17 cellular contexts compared by ENCODE assay signal in genomic region chr3:9729419-9729818, GRCh38. TPM values are rescaled to one million over a fixed set of nuclear protein-coding genes. Genes with fewer than 3 reads are reported as not detected.
DNase-seq lines count a peak whose midpoint lies in the region; ATAC-seq and TF ChIP-seq lines count a peak whose summit lies in the region.
"Had no signal": no experiment of that assay in that cellular context is flagged by ENCODE, and none has a peak within 500 bp of the region (broad histone marks: within the 10 kb centered on the region; RNA-seq: fewer than 3 reads in every experiment).

No MANE protein-coding gene starts in this region.

- TF ChIP-seq RAD21 in SK-N-SH (IDR thresholded peaks at IDR 0.05; ENCODE audit: low read length) = no peak

- TF ChIP-seq CTCF in SK-N-SH (IDR thresholded peaks at IDR 0.05) (no peak), neural crest cell (conservative IDR thresholded peaks at IDR 0.05) (no peak), type B pancreatic cell (conservative IDR thresholded peaks at IDR 0.05) (no peak)

- peak overlapping the region; percentile 79; the same call in 1 of the 2 replicates for H3K4me2 ChIP-seq in SK-N-SH

- no peaks in the 10 kb centered on the region for H3K9me2 ChIP-seq in SK-N-SH

- no peak overlapping the region for H3K9ac ChIP-seq in SK-N-SH

- H3K27me3 Mint-ChIP-seq in central memory CD8-positive, alpha-beta T cell = no peaks in the 10 kb centered on the region
- H3K27me3 Mint-ChIP-seq in neural crest cell (ENCODE audit: low read depth) (peaks cover 28% of the 10 kb centered on the region), type B pancreatic cell (peaks cover 28% of the 10 kb centered on the region)
- H3K27me3 Mint-ChIP-seq: CD4-positive, alpha-beta memory T cell had no signal

- peaks cover 25% of the 10 kb centered on the region for H3K36me3 Mint-ChIP-seq in central memory CD8-positive, alpha-beta T cell (ENCODE audit: insufficient read depth)
- no peaks in the 10 kb centered on the region for H3K36me3 Mint-ChIP-seq in neural crest cell (ENCODE audit: low read depth)
- no peaks in the 10 kb centered on the region for H3K36me3 Mint-ChIP-seq in type B pancreatic cell

- no peak overlapping the region for H3K27ac Mint-ChIP-seq in central memory CD8-positive, alpha-beta T cell (ENCODE audit: low read depth)
- H3K27ac Mint-ChIP-seq in neural crest cell (ENCODE audit: unreplicated experiment) = no peak overlapping the region
- H3K27ac Mint-ChIP-seq in type B pancreatic cell = no peak overlapping the region
- H3K27ac Mint-ChIP-seq: HFFc6 had no signal

- H3K27ac ChIP-seq in SK-N-SH (ENCODE audit: low read depth in 2 of 2, low read length in 1 of 2) = no peak overlapping the region
- H3K27ac ChIP-seq: 22Rv1, HL-60 had no signal

- H3K4me3 ChIP-seq in SK-N-SH (ENCODE audit: low read depth in 2 of 2, low read length in 1 of 2) = no peak overlapping the region

- POLR2A ChIA-PET in SK-N-SH (lab: Yijun Ruan, JAX) = no interaction called here

- peaks cover 5 to 14% of the 10 kb centered on the region in 2 experiments; a peak in 1 of 4 replicates for H3K4me1 ChIP-seq in SK-N-SH (ENCODE audit: control insufficient read depth in 1 of 2, insufficient read depth in 2 of 2, low read depth in 1 of 2, low read length in 1 of 2)

- no peaks in the 10 kb centered on the region for H3K9me3 Mint-ChIP-seq in central memory CD8-positive, alpha-beta T cell
- H3K9me3 Mint-ChIP-seq in neural crest cell (no peaks in the 10 kb centered on the region), type B pancreatic cell (no peaks in the 10 kb centered on the region)
- H3K9me3 Mint-ChIP-seq: HFFc6 had no signal

- H3K4me3 Mint-ChIP-seq in central memory CD8-positive, alpha-beta T cell = peak overlapping the region; percentile 16
- H3K4me3 Mint-ChIP-seq in neural crest cell (peak overlapping the region; percentile 42), type B pancreatic cell (peak overlapping the region; percentile 72)

- 78% methylated on average over 10 of the region's 10 CpGs for WGBS in SK-N-SH (ENCODE audit: low lambda C conversion rate)

- H3K4me1 Mint-ChIP-seq in central memory CD8-positive, alpha-beta T cell = peaks cover 41% of the 10 kb centered on the region
- H3K4me1 Mint-ChIP-seq in neural crest cell (peaks cover 23% of the 10 kb centered on the region), type B pancreatic cell (ENCODE audit: unreplicated experiment) (peaks cover 22% of the 10 kb centered on the region)

- peaks cover 22% of the 10 kb centered on the region for H4K20me1 ChIP-seq in SK-N-SH (ENCODE audit: insufficient read depth)

- peaks cover 0 to 5% of the 10 kb centered on the region in 2 experiments for H3K36me3 ChIP-seq in SK-N-SH (replicated peaks in 1 of 2; ENCODE audit: control insufficient read depth in 1 of 2, insufficient read depth in 2 of 2, low read length in 1 of 2)

- ATAC-seq in SK-N-SH treated with all-trans-retinoic acid at 6 μM for 48 hours = no peak
- ATAC-seq in central memory CD8-positive, alpha-beta T cell (replicated peaks; ENCODE audit: extremely low read depth, poor library complexity, severe bottlenecking) = no peak
- no peak for ATAC-seq in GM18870 (IDR thresholded peaks at IDR 0.05; ENCODE audit: unreplicated experiment)

- intact Hi-C loops in cardiac septum (cut with DNase I) = no loop called here

- peaks cover 14% of the 10 kb centered on the region for H3F3A ChIP-seq in SK-N-SH (replicated peaks; ENCODE audit: insufficient read depth)

- no peak for TF ChIP-seq EP300 in SK-N-SH (IDR thresholded peaks at IDR 0.05; ENCODE audit: borderline replicate concordance in 1 of 2, low read depth in 1 of 2, low read length in 1 of 2)

- H3K27me3 ChIP-seq in SK-N-SH (ENCODE audit: insufficient read depth) = no peaks in the 10 kb centered on the region

- DNase-seq in SK-N-SH (no peak), neural crest cell (ENCODE audit: low read depth, low spot score) (no peak), type B pancreatic cell (ENCODE audit: extremely low spot score, unreplicated experiment) (no peak), cardiac septum (ENCODE audit: low spot score) (no peak), A172 (ENCODE audit: low spot score) (no peak)
- no peak for DNase-seq in central memory CD8-positive, alpha-beta T cell (ENCODE audit: low spot score in 2 of 2)
- DNase-seq: C1 segment of cervical spinal cord; CD4-positive, alpha-beta memory T cell; DMS153; DND-41; GDM1; HCEC 1CT; HFFc6 had no signal

- H2AFZ ChIP-seq in SK-N-SH (ENCODE audit: low read depth) = no peak overlapping the region

- H3K9me3 ChIP-seq in SK-N-SH = no peaks in the 10 kb centered on the region

- H3K79me2 ChIP-seq in SK-N-SH (ENCODE audit: insufficient read depth) = peaks cover 28% of the 10 kb centered on the region

- CTCF ChIA-PET in SK-N-SH (lab: Yijun Ruan, JAX) = interaction anchor here (1.3 to 2.6 kb wide), 2 partner anchors 20 to 226 kb away, joined by 4 to 10 read pairs; no protein-coding TSS in a partner anchor

TF ChIP-seq in SK-N-SH, 30 proteins besides CTCF, POLR2A, EP300 and RAD21:
- TF ChIP-seq NRF1 (IDR thresholded peaks at IDR 0.05; ENCODE audit: low read depth, low read length) = no peak
- no peak for TF ChIP-seq EZH2phosphoT487 (IDR thresholded peaks at IDR 0.05; ENCODE audit: borderline replicate concordance, low read depth)
- TF ChIP-seq POLR2AphosphoS5 (IDR thresholded peaks at IDR 0.05; ENCODE audit: low read depth, low read length) = no peak
- TF ChIP-seq TAF1 (IDR thresholded peaks at IDR 0.05; ENCODE audit: borderline replicate concordance, low read depth, low read length) = no peak
- TF ChIP-seq GATA2 (CRISPR knock-in tag; IDR thresholded peaks at IDR 0.05) = no peak
- no peak for TF ChIP-seq RFX5 (IDR thresholded peaks at IDR 0.05; ENCODE audit: low read length)
- TF ChIP-seq MAX (IDR thresholded peaks at IDR 0.05; ENCODE audit: low read depth) = no peak

TF ChIP-seq in SK-N-SH treated with all-trans-retinoic acid at 6 μM for 48 hours, 23 proteins besides CTCF, POLR2A, EP300 and RAD21 (continues in another document):
- TF ChIP-seq TCF4 (CRISPR knock-in tag; IDR thresholded peaks at IDR 0.05; ENCODE audit: borderline replicate concordance) (no peak), ZFP3 (CRISPR knock-in tag; IDR thresholded peaks at IDR 0.05) (no peak), ZNF8 (CRISPR knock-in tag; IDR thresholded peaks at IDR 0.05) (no peak)
- TF ChIP-seq, protein P1, sequence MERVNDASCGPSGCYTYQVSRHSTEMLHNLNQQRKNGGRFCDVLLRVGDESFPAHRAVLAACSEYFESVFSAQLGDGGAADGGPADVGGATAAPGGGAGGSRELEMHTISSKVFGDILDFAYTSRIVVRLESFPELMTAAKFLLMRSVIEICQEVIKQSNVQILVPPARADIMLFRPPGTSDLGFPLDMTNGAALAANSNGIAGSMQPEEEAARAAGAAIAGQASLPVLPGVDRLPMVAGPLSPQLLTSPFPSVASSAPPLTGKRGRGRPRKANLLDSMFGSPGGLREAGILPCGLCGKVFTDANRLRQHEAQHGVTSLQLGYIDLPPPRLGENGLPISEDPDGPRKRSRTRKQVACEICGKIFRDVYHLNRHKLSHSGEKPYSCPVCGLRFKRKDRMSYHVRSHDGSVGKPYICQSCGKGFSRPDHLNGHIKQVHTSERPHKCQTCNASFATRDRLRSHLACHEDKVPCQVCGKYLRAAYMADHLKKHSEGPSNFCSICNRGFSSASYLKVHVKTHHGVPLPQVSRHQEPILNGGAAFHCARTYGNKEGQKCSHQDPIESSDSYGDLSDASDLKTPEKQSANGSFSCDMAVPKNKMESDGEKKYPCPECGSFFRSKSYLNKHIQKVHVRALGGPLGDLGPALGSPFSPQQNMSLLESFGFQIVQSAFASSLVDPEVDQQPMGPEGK (CRISPR knock-in tag; IDR thresholded peaks at IDR 0.05; ENCODE audit: borderline replicate concordance) = no peak
- TF ChIP-seq, protein P2, sequence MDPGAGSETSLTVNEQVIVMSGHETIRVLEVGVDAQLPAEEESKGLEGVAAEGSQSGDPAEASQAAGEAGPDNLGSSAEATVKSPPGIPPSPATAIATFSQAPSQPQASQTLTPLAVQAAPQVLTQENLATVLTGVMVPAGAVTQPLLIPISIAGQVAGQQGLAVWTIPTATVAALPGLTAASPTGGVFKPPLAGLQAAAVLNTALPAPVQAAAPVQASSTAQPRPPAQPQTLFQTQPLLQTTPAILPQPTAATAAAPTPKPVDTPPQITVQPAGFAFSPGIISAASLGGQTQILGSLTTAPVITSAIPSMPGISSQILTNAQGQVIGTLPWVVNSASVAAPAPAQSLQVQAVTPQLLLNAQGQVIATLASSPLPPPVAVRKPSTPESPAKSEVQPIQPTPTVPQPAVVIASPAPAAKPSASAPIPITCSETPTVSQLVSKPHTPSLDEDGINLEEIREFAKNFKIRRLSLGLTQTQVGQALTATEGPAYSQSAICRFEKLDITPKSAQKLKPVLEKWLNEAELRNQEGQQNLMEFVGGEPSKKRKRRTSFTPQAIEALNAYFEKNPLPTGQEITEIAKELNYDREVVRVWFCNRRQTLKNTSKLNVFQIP (CRISPR knock-in tag; IDR thresholded peaks at IDR 0.05; ENCODE audit: borderline replicate concordance, low read depth) = no peak

RNA-seq across cellular contexts. Expression of gene BRPF1, which starts 2.1 kb away (rescaled TPM):
- polyA plus RNA-seq in SK-N-SH (2012; rRNA removed) = 12.0 and 13.0 TPM in 2 replicates
- polyA plus RNA-seq in SK-N-SH (2012; cell fraction: cytosol; rRNA removed) = 6.7 and 8.3 TPM in 2 replicates
- 30.8 and 38.8 TPM in 2 replicates for polyA plus RNA-seq in SK-N-SH (2012; cell fraction: nucleus; rRNA removed)
- total RNA-seq in neural crest cell (36.9 and 39.2 TPM in 2 replicates), type B pancreatic cell (ENCODE audit: low replicate concordance) (22.6 and 28.0 TPM in 2 replicates), cardiac septum (10.6 TPM)
- 13.8 and 18.4 TPM in 2 replicates for total RNA-seq in A172 (2014; rRNA removed; shearing (Covaris generic))

RNA-seq across cellular contexts. Expression of gene OGG1, which starts 20.3 kb away (rescaled TPM):
- polyA plus RNA-seq in SK-N-SH (2012; rRNA removed) = 26.8 and 30.9 TPM in 2 replicates
- 15.2 and 22.6 TPM in 2 replicates for polyA plus RNA-seq in SK-N-SH (2012; cell fraction: cytosol; rRNA removed)
- 48.8 and 49.9 TPM in 2 replicates for polyA plus RNA-seq in SK-N-SH (2012; cell fraction: nucleus; rRNA removed)
- total RNA-seq in neural crest cell (38.6 and 39.8 TPM in 2 replicates), type B pancreatic cell (ENCODE audit: low replicate concordance) (22.8 and 40.4 TPM in 2 replicates), cardiac septum (9.6 TPM)
- total RNA-seq in A172 (2014; rRNA removed; shearing (Covaris generic)) = 27.5 and 37.9 TPM in 2 replicates

RNA-seq across cellular contexts. Expression of gene CPNE9, which starts 25.8 kb away (rescaled TPM):
- polyA plus RNA-seq in SK-N-SH (2012; rRNA removed) = 0.03 and 0.06 TPM in 2 replicates
- 0.12 and 0.13 TPM in 2 replicates for polyA plus RNA-seq in SK-N-SH (2012; cell fraction: cytosol; rRNA removed)
- polyA plus RNA-seq in SK-N-SH (2012; cell fraction: nucleus; rRNA removed) = 0.17 and 0.27 TPM in 2 replicates
- 0.48 and 1.3 TPM in 2 replicates for total RNA-seq in neural crest cell
- total RNA-seq in type B pancreatic cell (ENCODE audit: low replicate concordance) = 0.34 and 0.59 TPM in 2 replicates
- not detected for total RNA-seq in cardiac septum
- total RNA-seq in A172 (2014; rRNA removed; shearing (Covaris generic)) = not detected in 2 replicates
- total RNA-seq: HFFc6 had no signal
- polyA plus RNA-seq: CD4-positive, alpha-beta memory T cell had no signal

RNA-seq across cellular contexts. Expression of gene CAMK1, which starts 40.3 kb away (rescaled TPM):
- polyA plus RNA-seq in SK-N-SH (2012; rRNA removed) = 44.9 and 47.1 TPM in 2 replicates
- polyA plus RNA-seq in SK-N-SH (2012; cell fraction: cytosol; rRNA removed) = 30.5 and 35.8 TPM in 2 replicates
- polyA plus RNA-seq in SK-N-SH (2012; cell fraction: nucleus; rRNA removed) = 39.3 and 46.4 TPM in 2 replicates
- total RNA-seq in neural crest cell (19.5 and 22.5 TPM in 2 replicates), type B pancreatic cell (ENCODE audit: low replicate concordance) (2.7 and 9.1 TPM in 2 replicates), cardiac septum (10.0 TPM)
- 78.3 and 82.6 TPM in 2 replicates for total RNA-seq in A172 (2014; rRNA removed; shearing (Covaris generic))

Comparison
In these comparisons a context has a peak if more than half of its experiments do, and no peak if none do; other contexts are left out.
1. H3K4me3 Mint-ChIP-seq: peak in every context shown above with its lines; median percentile 72 in type B pancreatic cell; 42 in neural crest cell; 16 in central memory CD8-positive, alpha-beta T cell.